In genomic region chr21:21165063-21165645, GRCh38 we compare ENCODE assay signal across 13 cellular contexts.
DNase-seq lines count a peak whose midpoint lies in the region; TF ChIP-seq lines count a peak whose summit lies in the region.
"Had no signal": no experiment of that assay in that cellular context is flagged by ENCODE, and none has a peak within 500 bp of the region (broad histone marks: within the 10 kb centered on the region; RNA-seq: fewer than 3 reads in every experiment).

No MANE protein-coding gene starts in this region.

- H3K23ac ChIP-seq in mesenchymal stem cell (ENCODE audit: low read length in 2 of 2): no peak overlapping the region

- no peaks in the 10 kb centered on the region for H3K36me3 Mint-ChIP-seq in neural progenitor cell

- no peak overlapping the region for H2BK120ac ChIP-seq in mesenchymal stem cell (ENCODE audit: low read depth, low read length)

- no peak overlapping the region for H4K8ac ChIP-seq in mesenchymal stem cell (ENCODE audit: low read length)

- H3K9me3 ChIP-seq in mesenchymal stem cell (ENCODE audit: control insufficient read depth, low read length) (peaks cover 14% of the 10 kb centered on the region), neural progenitor cell (ENCODE audit: low read depth) (no peaks in the 10 kb centered on the region)
- H3K9me3 ChIP-seq: mucosa of descending colon had no signal

- DNase-seq in AG04449 (ENCODE audit: low read depth, low spot score): peak; percentile 92
- DNase-seq in HS-27A (ENCODE audit: low read depth): peak; percentile 81
- DNase-seq in brain pericyte (ENCODE audit: low read depth, low spot score): peak; percentile 64
- DNase-seq in mesenchymal stem cell: peak; percentile 89
- no peak for DNase-seq in central memory CD4-positive, alpha-beta T cell
- no peak for DNase-seq in AML-193 (lab: John Stamatoyannopoulos, UW)
- DNase-seq in neural progenitor cell (ENCODE audit: low spot score): no peak
- DNase-seq in HK-2 (ENCODE audit: unreplicated experiment): no peak
- DNase-seq: amygdala, GDM1, trophoblast cell had no signal

- no peak overlapping the region for H2AK5ac ChIP-seq in mesenchymal stem cell (ENCODE audit: low read length, severe bottlenecking)

- CTCF ChIA-PET in AG04449 (lab: Yijun Ruan, JAX): interaction anchor here (0.9 to 1.7 kb wide), 5 partner anchors 9 to 1626 kb away, joined by 3 to 5 read pairs (median 3); no protein-coding TSS in a partner anchor

- H2BK5ac ChIP-seq in mesenchymal stem cell (ENCODE audit: low read depth, low read length, poor library complexity, severe bottlenecking): peak overlapping the region; percentile 31

- TF ChIP-seq CTCF in AG04449 (IDR thresholded peaks at IDR 0.05; ENCODE audit: insufficient read depth, low read length, missing control alignments) (no peak), neural progenitor cell (IDR thresholded peaks at IDR 0.05) (no peak)

- H3K4ac ChIP-seq in mesenchymal stem cell (ENCODE audit: low read depth in 1 of 2, low read length in 2 of 2): no peak overlapping the region

- no peaks in the 10 kb centered on the region for H3K79me2 ChIP-seq in neural progenitor cell (ENCODE audit: low read depth)

- H3K4me2 ChIP-seq in mesenchymal stem cell (ENCODE audit: low read length, poor library complexity, severe bottlenecking) (no peak overlapping the region), neural progenitor cell (no peak overlapping the region)

- H3K27ac ChIP-seq in mesenchymal stem cell (ENCODE audit: low read length, poor library complexity, severe bottlenecking): peak overlapping the region; percentile 80
- no peak overlapping the region for H3K27ac ChIP-seq in neural progenitor cell
- H3K27ac ChIP-seq: RWPE1 had no signal

- H2AFZ ChIP-seq in mesenchymal stem cell (ENCODE audit: low read depth, low read length): no peak overlapping the region
- no peak overlapping the region for H2AFZ ChIP-seq in neural progenitor cell (replicated peaks)

- no peak overlapping the region for H3K18ac ChIP-seq in mesenchymal stem cell (ENCODE audit: low read depth in 1 of 2, low read length in 2 of 2)

- no CpG with 5 or more reads among the region's 2 CpGs for WGBS in mesenchymal stem cell

- H3K27me3 ChIP-seq in mesenchymal stem cell (ENCODE audit: control insufficient read depth in 1 of 2, insufficient read depth in 1 of 2, low read length in 2 of 2) (no peaks in the 10 kb centered on the region), neural progenitor cell (no peaks in the 10 kb centered on the region)

- H3K27me3 Mint-ChIP-seq in neural progenitor cell (ENCODE audit: insufficient read depth, low read depth): no peaks in the 10 kb centered on the region

- H2BK15ac ChIP-seq in mesenchymal stem cell (ENCODE audit: low read depth, poor library complexity, severe bottlenecking): no peak overlapping the region

- POLR2A ChIA-PET in AG04449 (lab: Yijun Ruan, JAX): no interaction called here

- H3K79me1 ChIP-seq in mesenchymal stem cell (replicated peaks; ENCODE audit: low read length, poor library complexity, severe bottlenecking): no peaks in the 10 kb centered on the region

- H4K91ac ChIP-seq in mesenchymal stem cell (ENCODE audit: low read length): no peak overlapping the region

- H3K36me3 ChIP-seq in mesenchymal stem cell (ENCODE audit: control insufficient read depth in 1 of 2, insufficient read depth in 2 of 2, low read depth in 1 of 2, low read length in 2 of 2): no peaks in the 10 kb centered on the region
- H3K36me3 ChIP-seq in neural progenitor cell: no peaks in the 10 kb centered on the region

- peak overlapping the region; percentile 52 for H3K9ac ChIP-seq in mesenchymal stem cell (ENCODE audit: low read length)
- no peak overlapping the region for H3K9ac ChIP-seq in neural progenitor cell

- H3F3A ChIP-seq in neural progenitor cell (ENCODE audit: low read depth): no peaks in the 10 kb centered on the region

- H3K4me3 ChIP-seq in AG04449 (ENCODE audit: low read depth, low read length): no peak overlapping the region
- H3K4me3 ChIP-seq in mesenchymal stem cell (ENCODE audit: insufficient read depth in 1 of 2, low read depth in 1 of 2, low read length in 2 of 2): no peak overlapping the region
- no peak overlapping the region for H3K4me3 ChIP-seq in neural progenitor cell
- H3K4me3 ChIP-seq: mucosa of descending colon had no signal

- no peak overlapping the region for H3K27ac Mint-ChIP-seq in neural progenitor cell

- peaks cover 2% of the 10 kb centered on the region for H3K4me1 Mint-ChIP-seq in neural progenitor cell

- no peak overlapping the region for H3K4me3 Mint-ChIP-seq in neural progenitor cell

- H3K9me3 Mint-ChIP-seq in neural progenitor cell: no peaks in the 10 kb centered on the region

- H2BK12ac ChIP-seq in mesenchymal stem cell (ENCODE audit: low read length in 2 of 2): no peak overlapping the region

- no peaks in the 10 kb centered on the region for H4K20me1 ChIP-seq in neural progenitor cell (ENCODE audit: low read depth)

- no peaks in the 10 kb centered on the region for H3K4me1 ChIP-seq in mesenchymal stem cell (ENCODE audit: control insufficient read depth, insufficient read depth, low read depth, low read length)
- no peaks in the 10 kb centered on the region for H3K4me1 ChIP-seq in neural progenitor cell

- no peak overlapping the region for H3K14ac ChIP-seq in mesenchymal stem cell (ENCODE audit: low read length in 2 of 2)

Comparison
In these comparisons a context has a peak if more than half of its experiments do, and no peak if none do; other contexts are left out.
1. DNase-seq: peak in AG04449 (single experiment), HS-27A (single experiment), brain pericyte (single experiment) and mesenchymal stem cell (single experiment); none in central memory CD4-positive, alpha-beta T cell (single experiment), AML-193 (0 of 2), neural progenitor cell (single experiment) and HK-2 (single experiment).